Comparison of ENCODE assay signal across 10 cellular contexts in genomic region chr15:73936181-73936580, GRCh38. TPM values are rescaled to one million over a fixed set of nuclear protein-coding genes. Genes with fewer than 3 reads are reported as not detected.
DNase-seq lines count a peak whose midpoint lies in the region; ATAC-seq and TF ChIP-seq lines count a peak whose summit lies in the region.
"Had no signal": no experiment of that assay in that cellular context is flagged by ENCODE, and none has a peak within 500 bp of the region (broad histone marks: within the 10 kb centered on the region; RNA-seq: fewer than 3 reads in every experiment).

No MANE protein-coding gene starts in this region.

- TF ChIP-seq POLR2A in testis (IDR thresholded peaks at IDR 0.05) = no peak

- no peak overlapping the region for H3K27ac ChIP-seq in brain microvascular endothelial cell
- no peak overlapping the region for H3K27ac ChIP-seq in testis
- H3K27ac ChIP-seq: BLaER1 had no signal

- peaks cover 2% of the 10 kb centered on the region for H3K36me3 ChIP-seq in brain microvascular endothelial cell (replicated peaks)
- H3K36me3 ChIP-seq in kidney epithelial cell (ENCODE audit: control insufficient read depth, insufficient read depth, low read length) = no peaks in the 10 kb centered on the region
- no peaks in the 10 kb centered on the region for H3K36me3 ChIP-seq in testis (ENCODE audit: low read depth, missing control alignments)
- H3K36me3 ChIP-seq: BLaER1, heart right ventricle had no signal

- TF ChIP-seq CTCF in brain microvascular endothelial cell (IDR thresholded peaks at IDR 0.05; ENCODE audit: low read depth, low read length, missing control alignments) (peak; percentile 58), kidney epithelial cell (IDR thresholded peaks at IDR 0.05; ENCODE audit: insufficient read depth, low read length, poor library complexity, severe bottlenecking) (peak; percentile 33), testis (IDR thresholded peaks at IDR 0.05) (no peak)

- DNase-seq in Right ventricle myocardium superior (peak; percentile 43), cardiac septum (ENCODE audit: low spot score) (no peak), brain microvascular endothelial cell (no peak), kidney epithelial cell (ENCODE audit: low read depth) (no peak), testis (no peak)
- DNase-seq: heart right ventricle had no signal

- no peaks in the 10 kb centered on the region for H3K27me3 ChIP-seq in brain microvascular endothelial cell (replicated peaks)
- H3K27me3 ChIP-seq in kidney epithelial cell (ENCODE audit: control insufficient read depth, insufficient read depth, low read length) = no peaks in the 10 kb centered on the region
- H3K27me3 ChIP-seq in testis = no peaks in the 10 kb centered on the region
- H3K27me3 ChIP-seq: BLaER1, heart right ventricle had no signal

- peak; percentile 50 for ATAC-seq in Right ventricle myocardium superior (ENCODE audit: poor library complexity)
- ATAC-seq in GM19035 (IDR thresholded peaks at IDR 0.05; ENCODE audit: unreplicated experiment) = no peak
- ATAC-seq in GM19397 (IDR thresholded peaks at IDR 0.05; ENCODE audit: unreplicated experiment) = no peak
- ATAC-seq in GM18861 (IDR thresholded peaks at IDR 0.05; ENCODE audit: unreplicated experiment) = no peak

- intact Hi-C loops in Right ventricle myocardium superior (cut with DNase I) = no loop called here
- intact Hi-C loops in cardiac septum (cut with DNase I) = no loop called here
- intact Hi-C loops in testis (cut with DNase I; ENCODE audit: low total_unique reads) = no loop called here

- H3K4me3 ChIP-seq in brain microvascular endothelial cell (ENCODE audit: low read depth, low read length) = no peak overlapping the region
- no peak overlapping the region for H3K4me3 ChIP-seq in kidney epithelial cell (ENCODE audit: low read depth, low read length)
- no peak overlapping the region for H3K4me3 ChIP-seq in testis
- H3K4me3 ChIP-seq: BLaER1 had no signal

- H3K9me3 ChIP-seq in testis = no peaks in the 10 kb centered on the region
- H3K9me3 ChIP-seq: BLaER1, heart right ventricle had no signal

- whole genome bisulfite sequencing in testis, 2 donors = 63 to 78% methylated on average over 5 of the region's 5 CpGs

- in situ Hi-C loops in brain microvascular endothelial cell (cut with HindIII; ENCODE audit: low pct_ligation_motif_present, low sequenced_read_pairs) = no loop called here

- H3K4me1 ChIP-seq in testis = peaks cover 9% of the 10 kb centered on the region

RNA-seq across cellular contexts. Expression of gene LOXL1, which starts 9.9 kb away (rescaled TPM):
- 14.6 TPM for total RNA-seq in Right ventricle myocardium superior
- total RNA-seq in cardiac septum = 29.1 TPM
- 67.2 and 81.3 TPM in 2 replicates for total RNA-seq in kidney epithelial cell
- total RNA-seq in testis = 10 to 100 TPM; 13.9 to 14.9 TPM
- polyA plus RNA-seq in testis (ENCODE audit: insufficient read depth, low read depth, low replicate concordance) = 56.8 TPM

RNA-seq across cellular contexts. Expression of gene STOML1, which starts 55.9 kb away (rescaled TPM):
- total RNA-seq in Right ventricle myocardium superior (26.8 TPM), cardiac septum (32.1 TPM), kidney epithelial cell (13.6 and 18.3 TPM in 2 replicates), testis (10 to 100 TPM; 18.2 to 20.1 TPM)
- polyA plus RNA-seq in testis (ENCODE audit: insufficient read depth, low read depth, low replicate concordance) = 25.6 TPM

RNA-seq across cellular contexts. Expression of gene PML, which starts 58.3 kb away (rescaled TPM):
- total RNA-seq in Right ventricle myocardium superior (18.2 TPM), cardiac septum (24.6 TPM), kidney epithelial cell (94.1 and 146 TPM in 2 replicates), testis (10 to 100 TPM; 53.9 to 59.5 TPM)
- 20.9 TPM for polyA plus RNA-seq in testis (ENCODE audit: insufficient read depth, low read depth, low replicate concordance)

Comparison
In these comparisons a context has a peak if more than half of its experiments do, and no peak if none do; other contexts are left out.
1. CTCF ChIP-seq: peak in brain microvascular endothelial cell (single experiment) and kidney epithelial cell (single experiment); none in testis (0 of 3).